ENCODE assay signal across 27 cellular contexts in the genomic region with DNA sequence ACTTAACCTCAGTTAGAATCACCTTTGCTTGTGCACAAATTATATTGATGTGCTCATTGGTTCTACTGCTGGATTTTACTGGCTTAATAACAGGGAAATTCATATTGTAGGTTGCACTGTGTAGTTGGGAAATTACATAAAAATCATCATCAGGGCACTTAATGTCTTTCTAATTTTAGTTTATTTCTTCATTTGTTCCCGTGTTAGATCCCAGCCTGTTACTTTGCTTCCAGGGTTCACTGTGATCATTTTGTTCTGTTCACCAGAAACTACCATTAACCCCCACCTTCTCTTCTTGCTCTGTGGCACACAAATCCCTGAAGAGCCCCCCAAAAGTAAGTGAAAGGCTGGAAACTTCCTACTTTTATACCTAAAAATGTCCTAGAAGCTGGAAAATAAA.
DNase-seq lines count a peak whose midpoint lies in the region; FAIRE-seq and TF ChIP-seq lines count a peak whose summit lies in the region.
"Had no signal": no experiment of that assay in that cellular context is flagged by ENCODE, and none has a peak within 500 bp of the region (broad histone marks: within the 10 kb centered on the region; RNA-seq: fewer than 3 reads in every experiment).

No MANE protein-coding gene starts in this region.

- peaks cover 25% of the 10 kb centered on the region for H3K36me3 Mint-ChIP-seq in progenitor cell of endocrine pancreas (ENCODE audit: insufficient read depth)
- H3K36me3 Mint-ChIP-seq: activated naive CD8-positive, alpha-beta T cell; stimulated activated memory B cell treated with anti-CD40 and anti-IgM and Interleukin-4, amounts not matched to agents 10 μg/mL and 1 μg/mL and 100 μg/mL, for 72 hours had no signal

- no peaks in the 10 kb centered on the region for H3K27me3 Mint-ChIP-seq in progenitor cell of endocrine pancreas
- H3K27me3 Mint-ChIP-seq: stimulated activated memory B cell treated with anti-CD40 and anti-IgM and Interleukin-4, amounts not matched to agents 10 μg/mL and 1 μg/mL and 100 μg/mL, for 72 hours had no signal

- H3K79me2 ChIP-seq in mammary epithelial cell (ENCODE audit: insufficient read depth, low read length): no peaks in the 10 kb centered on the region
- peaks cover 15% of the 10 kb centered on the region for H3K79me2 ChIP-seq in endothelial cell of umbilical vein (ENCODE audit: control insufficient read depth, insufficient read depth, low read length)

- 0% methylated on average over 1 of the region's 1 CpG for WGBS in mammary epithelial cell (ENCODE audit: low coverage, missing lambda C conversion rate)

- H3K4me3 Mint-ChIP-seq in progenitor cell of endocrine pancreas (ENCODE audit: low read depth): no peak overlapping the region
- H3K4me3 Mint-ChIP-seq: activated CD4-positive, alpha-beta T cell treated with anti-CD3 and anti-CD28 coated beads for 36 hours; activated naive CD8-positive, alpha-beta T cell; naive B cell; stimulated activated memory B cell treated with anti-CD40 and anti-IgM and Interleukin-4, amounts not matched to agents 10 μg/mL and 1 μg/mL and 100 μg/mL, for 72 hours; T-helper 1 cell treated with Interleukin-12 subunit alpha and Interleukin-12 subunit beta and Interleukin-4 antibody, amounts not matched to agents 30 μg/mL and 1 μg/mL, for 36 hours had no signal

- intact Hi-C loops in breast epithelium (cut with DNase I; ENCODE audit: low total_unique reads) (no loop called here), mammary epithelial cell (cut with micrococcal nuclease) (no loop called here), endothelial cell of umbilical vein (cut with micrococcal nuclease) (loop anchor here (1.0 to 2.0 kb wide), 3 partner anchors 25 to 358 kb away; no protein-coding TSS in a partner anchor), tibial artery (cut with DNase I; ENCODE audit: low total_unique reads) (no loop called here)

- peak overlapping the region; percentile 13 for H3K27ac Mint-ChIP-seq in progenitor cell of endocrine pancreas
- H3K27ac Mint-ChIP-seq: activated CD4-positive, alpha-beta T cell treated with anti-CD3 and anti-CD28 coated beads for 36 hours; activated naive CD8-positive, alpha-beta T cell; naive B cell; stimulated activated memory B cell treated with anti-CD40 and anti-IgM and Interleukin-4, amounts not matched to agents 10 μg/mL and 1 μg/mL and 100 μg/mL, for 72 hours; T-helper 1 cell treated with Interleukin-12 subunit alpha and Interleukin-12 subunit beta and Interleukin-4 antibody, amounts not matched to agents 30 μg/mL and 1 μg/mL, for 36 hours had no signal

- POLR2A ChIA-PET in endothelial cell of umbilical vein (lab: Charles Lee): interaction anchor here (0.8 to 1.4 kb wide), 2 partner anchors 76 to 81 kb away, joined by 3 to 4 read pairs; a partner anchor contains a TSS

- dilution Hi-C loops in mammary epithelial cell (cut with HindIII; ENCODE audit: low sequenced_read_pairs): no loop called here
- dilution Hi-C loops in endothelial cell of umbilical vein (cut with MboI; ENCODE audit: extremely low pct_ligation_motif_present, low sequenced_read_pairs): no loop called here

- H3K9me3 ChIP-seq in breast epithelium (no peaks in the 10 kb centered on the region), mammary epithelial cell (replicated peaks; ENCODE audit: insufficient read depth, low read length) (no peaks in the 10 kb centered on the region), endothelial cell of umbilical vein (replicated peaks; ENCODE audit: control insufficient read depth, insufficient read depth, low read length) (no peaks in the 10 kb centered on the region), tibial artery (no peaks in the 10 kb centered on the region)
- H3K9me3 ChIP-seq: MG63, SJCRH30 had no signal

- CTCF ChIA-PET in mammary epithelial cell (lab: Charles Lee; ENCODE audit: low non-redundant PET): no interaction called here
- CTCF ChIA-PET in endothelial cell of umbilical vein (lab: Charles Lee): interaction anchor here (0.7 to 2.8 kb wide), 12 partner anchors 8 to 426 kb away, joined by 3 to 16 read pairs (median 4); a partner anchor contains a TSS

- no peak for FAIRE-seq in endothelial cell of umbilical vein (lab: Jason Lieb, UNC)
- FAIRE-seq: D721Med, GM12878 had no signal

- TF ChIP-seq POLR2A in breast epithelium (IDR thresholded peaks at IDR 0.05) (no peak), endothelial cell of umbilical vein (IDR thresholded peaks at IDR 0.05; ENCODE audit: low read depth, low read length) (no peak)

- no peak overlapping the region for H3K9ac ChIP-seq in mammary epithelial cell (ENCODE audit: insufficient read depth, low read length)
- H3K9ac ChIP-seq in endothelial cell of umbilical vein (replicated peaks; ENCODE audit: extremely low read depth, insufficient read depth, low read length): peak overlapping the region; percentile 88

- DNase-seq in breast epithelium (ENCODE audit: low spot score in 2 of 2): no peak
- DNase-seq in mammary epithelial cell: no peak
- DNase-seq in endothelial cell of umbilical vein (ENCODE audit: low read depth, low spot score): no peak
- no peak for DNase-seq in progenitor cell of endocrine pancreas (ENCODE audit: low spot score, unreplicated experiment)
- DNase-seq in tibial artery: no peak
- no peak for DNase-seq in GM20000 (ENCODE audit: low spot score)
- no peak for DNase-seq in DMS153 treated with DMSO at 0.1 percent for 48 hours (lab: John Stamatoyannopoulos, UW; ENCODE audit: unreplicated experiment)
- DNase-seq in islet precursor cell: no peak
- DNase-seq: activated CD4-positive, alpha-beta T cell treated with anti-CD3 and anti-CD28 coated beads for 36 hours; activated effector memory CD4-positive, alpha-beta T cell treated with Interleukin-2 at 50 U/mL for 16 hours; activated T-cell treated with anti-CD3 and anti-CD28 coated beads for 4 hours; glutamatergic neuron; KBM-7; naive B cell; NCI-H2081; NCI-H2227 treated with DMSO at 0.1 percent for 48 hours; NCI-H526 treated with DMSO at 0.1 percent for 48 hours; SJCRH30; stimulated activated CD4-positive, alpha-beta T cell treated with anti-CD3 and anti-CD28 coated beads, Interleukin-4, amount 100 ng/mL, for 24 hours; substantia nigra had no signal

- H3K4me1 Mint-ChIP-seq in progenitor cell of endocrine pancreas (ENCODE audit: low read depth): peaks cover 13% of the 10 kb centered on the region
- H3K4me1 Mint-ChIP-seq: activated CD4-positive, alpha-beta T cell treated with anti-CD3 and anti-CD28 coated beads for 36 hours; stimulated activated memory B cell treated with anti-CD40 and anti-IgM and Interleukin-4, amounts not matched to agents 10 μg/mL and 1 μg/mL and 100 μg/mL, for 72 hours had no signal

- no peaks in the 10 kb centered on the region for H3K9me3 Mint-ChIP-seq in progenitor cell of endocrine pancreas (ENCODE audit: low read depth)
- H3K9me3 Mint-ChIP-seq: stimulated activated memory B cell treated with anti-CD40 and anti-IgM and Interleukin-4, amounts not matched to agents 10 μg/mL and 1 μg/mL and 100 μg/mL, for 72 hours; T-helper 1 cell treated with Interleukin-12 subunit alpha and Interleukin-12 subunit beta and Interleukin-4 antibody, amounts not matched to agents 30 μg/mL and 1 μg/mL, for 36 hours had no signal

- H4K20me1 ChIP-seq in mammary epithelial cell (ENCODE audit: insufficient read depth, low read length) (no peaks in the 10 kb centered on the region), endothelial cell of umbilical vein (replicated peaks; ENCODE audit: control insufficient read depth, extremely low read depth, insufficient read depth, low read length) (no peaks in the 10 kb centered on the region)

- in situ Hi-C loops in mammary epithelial cell (cut with MboI; ENCODE audit: low sequenced_read_pairs in 2 of 2): no loop called here

- BruUV-seq in mammary epithelial cell (replicated peaks; lab: Mats Ljungman, UMichigan): no TSS peak
- TSS peak; percentile 93 for BruUV-seq in endothelial cell of umbilical vein (replicated peaks; lab: Mats Ljungman, UMichigan)

- no peaks in the 10 kb centered on the region for H3K4me1 ChIP-seq in breast epithelium
- H3K4me1 ChIP-seq in mammary epithelial cell (ENCODE audit: insufficient read depth, low read length): peaks cover 12% of the 10 kb centered on the region
- H3K4me1 ChIP-seq in endothelial cell of umbilical vein (ENCODE audit: control insufficient read depth, extremely low read depth, insufficient read depth, low read length): peaks cover 28% of the 10 kb centered on the region
- peaks cover 0 to 33% (median 19%) of the 10 kb centered on the region in 4 donors for H3K4me1 ChIP-seq in tibial artery
- H3K4me1 ChIP-seq: SJCRH30 had no signal

- TF ChIP-seq CTCF in breast epithelium (IDR thresholded peaks at IDR 0.05) (no peak), mammary epithelial cell (conservative IDR thresholded peaks at IDR 0.05 in 1 of 2, IDR thresholded peaks at IDR 0.05 in 1 of 2; ENCODE audit: extremely low read depth in 1 of 2, insufficient read depth in 1 of 2, low read depth in 1 of 2, low read length in 2 of 2) (no peak), endothelial cell of umbilical vein (IDR thresholded peaks at IDR 0.05; ENCODE audit: extremely low read depth in 1 of 2, insufficient read depth in 1 of 2, low read depth in 1 of 2, low read length in 2 of 2) (no peak), progenitor cell of endocrine pancreas (IDR thresholded peaks at IDR 0.05; ENCODE audit: unreplicated experiment) (no peak), tibial artery (IDR thresholded peaks at IDR 0.05) (no peak), GM20000 (IDR thresholded peaks at IDR 0.05; ENCODE audit: extremely low read depth, missing control alignments) (no peak)

- H3K27me3 ChIP-seq in breast epithelium (no peaks in the 10 kb centered on the region), mammary epithelial cell (ENCODE audit: insufficient read depth, low read length) (no peaks in the 10 kb centered on the region), endothelial cell of umbilical vein (ENCODE audit: control insufficient read depth in 2 of 2, insufficient read depth in 2 of 2, low read length in 2 of 2) (no peaks in the 10 kb centered on the region), tibial artery (no peaks in the 10 kb centered on the region)
- H3K27me3 ChIP-seq: MG63, SJCRH30 had no signal

- H3K9me1 ChIP-seq in endothelial cell of umbilical vein (replicated peaks; ENCODE audit: control insufficient read depth, extremely low read depth, insufficient read depth, low read length): no peaks in the 10 kb centered on the region

- H3K27ac ChIP-seq in breast epithelium (peak overlapping the region; percentile 2 to 32), mammary epithelial cell (ENCODE audit: insufficient read depth, low read depth, low read length) (no peak overlapping the region), endothelial cell of umbilical vein (ENCODE audit: insufficient read depth, low read depth, low read length) (peak overlapping the region; percentile 98), tibial artery (peak overlapping the region; percentile 52 to 64)
- H3K27ac ChIP-seq: 22Rv1, SJCRH30 had no signal

- no peak overlapping the region for H2AFZ ChIP-seq in mammary epithelial cell (ENCODE audit: low read depth, low read length)
- no peak overlapping the region for H2AFZ ChIP-seq in endothelial cell of umbilical vein (ENCODE audit: low read depth, low read length)

- no peaks in the 10 kb centered on the region for H3K36me3 ChIP-seq in breast epithelium
- H3K36me3 ChIP-seq in mammary epithelial cell (ENCODE audit: insufficient read depth, low read length): no peaks in the 10 kb centered on the region
- H3K36me3 ChIP-seq in endothelial cell of umbilical vein (ENCODE audit: control insufficient read depth in 2 of 2, extremely low read depth in 1 of 2, insufficient read depth in 2 of 2, low read length in 2 of 2): peaks cover 0 to 3% of the 10 kb centered on the region in 2 experiments
- no peaks in the 10 kb centered on the region for H3K36me3 ChIP-seq in tibial artery
- H3K36me3 ChIP-seq: MG63, SJCRH30 had no signal

- H3K4me3 ChIP-seq in breast epithelium (no peak overlapping the region), mammary epithelial cell (replicated peaks in 1 of 3; ENCODE audit: insufficient read depth in 1 of 3, low read depth in 2 of 3, low read length in 3 of 3) (no peak overlapping the region), endothelial cell of umbilical vein (replicated peaks in 1 of 3; ENCODE audit: insufficient read depth in 1 of 3, low read depth in 1 of 3, low read length in 3 of 3) (no peak overlapping the region), tibial artery (no peak overlapping the region)
- H3K4me3 ChIP-seq: GM12878, MG63, SJCRH30 had no signal

- no peak overlapping the region for H3K4me2 ChIP-seq in mammary epithelial cell (ENCODE audit: insufficient read depth, low read depth, low read length)
- peak overlapping the region; percentile 50 for H3K4me2 ChIP-seq in endothelial cell of umbilical vein (ENCODE audit: insufficient read depth, low read length)
